In the genomic region with DNA sequence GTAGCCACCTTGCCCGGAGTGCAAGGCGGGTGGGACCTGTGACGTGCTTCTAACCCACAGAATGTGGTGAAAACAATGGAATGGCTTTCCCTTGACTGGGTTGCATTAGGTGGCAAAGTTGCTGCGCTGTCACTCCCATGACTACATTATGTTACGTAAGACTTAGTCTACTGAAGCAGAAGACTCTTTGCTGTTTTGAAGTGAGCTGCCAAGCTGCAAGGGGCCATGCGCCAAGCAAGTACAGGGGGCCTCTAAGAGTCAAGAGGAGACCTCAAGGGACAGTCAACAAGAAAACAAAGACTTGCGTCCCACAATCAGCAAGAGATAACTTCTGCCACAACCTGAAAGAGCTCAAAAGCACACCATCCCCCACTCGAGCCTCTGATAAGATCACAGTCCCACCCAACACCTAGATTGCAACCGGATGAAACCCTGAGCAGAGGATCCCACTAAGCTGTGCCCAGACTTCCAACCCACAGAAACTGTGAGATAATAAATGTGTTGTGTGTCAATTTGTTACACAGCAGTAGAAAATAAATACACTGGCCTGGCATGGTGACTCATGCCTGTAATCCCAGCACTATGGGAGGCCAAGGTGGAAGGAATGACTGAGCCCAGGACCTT, we compare ENCODE assay signal across 10 cellular contexts. TPM values are rescaled to one million over a fixed set of nuclear protein-coding genes. Genes with fewer than 3 reads are reported as not detected.
DNase-seq lines count a peak whose midpoint lies in the region; ATAC-seq lines count a peak whose summit lies in the region.
"Had no signal": no experiment of that assay in that cellular context is flagged by ENCODE, and none has a peak within 500 bp of the region (broad histone marks: within the 10 kb centered on the region; RNA-seq: fewer than 3 reads in every experiment).

No MANE protein-coding gene starts in this region.

- H3K4me2 ChIP-seq in trophoblast cell (ENCODE audit: low read length) = no peak overlapping the region

- DNase-seq in GM03348 (ENCODE audit: low spot score) = peak; percentile 37
- DNase-seq in RPMI7951 (ENCODE audit: low read depth) = peak; percentile 63
- peak; percentile 13 for DNase-seq in epidermal melanocyte (ENCODE audit: insufficient read length, low spot score)
- DNase-seq in trophoblast cell = peak; percentile 49 to 66
- DNase-seq in GOT3 (lab: John Stamatoyannopoulos, UW) = no peak
- DNase-seq in NK-92 treated with Interleukin-12 subunit alpha and Interleukin-12 subunit beta, amount 100 ng/mL, for 24 hours (lab: John Stamatoyannopoulos, UW) = no peak
- no peak for DNase-seq in HAP-1 (ENCODE audit: low spot score in 2 of 2)

- H3K14ac ChIP-seq in trophoblast cell (ENCODE audit: low read length) = no peak overlapping the region

- H3K27me3 ChIP-seq in trophoblast cell (ENCODE audit: insufficient read depth, low read length) (no peaks in the 10 kb centered on the region), HAP-1 (ENCODE audit: low read depth) (no peaks in the 10 kb centered on the region)
- H3K27me3 ChIP-seq: adrenal gland had no signal

- no peak overlapping the region for H3K9ac ChIP-seq in trophoblast cell (ENCODE audit: low read length)

- H3K36me3 ChIP-seq in trophoblast cell (ENCODE audit: control insufficient read depth in 1 of 2, insufficient read depth in 2 of 2, low read length in 2 of 2) (no peaks in the 10 kb centered on the region), HAP-1 (replicated peaks) (no peaks in the 10 kb centered on the region; the same call in none of the 2 replicates)
- H3K36me3 ChIP-seq: adrenal gland had no signal

- H4K91ac ChIP-seq in trophoblast cell (ENCODE audit: low read depth, low read length) = no peak overlapping the region

- no peak overlapping the region for H3K27ac ChIP-seq in trophoblast cell (ENCODE audit: low read depth, low read length)

- H3K4ac ChIP-seq in trophoblast cell (ENCODE audit: low read depth, low read length) = peak overlapping the region; percentile 14

- H3K4me3 ChIP-seq in trophoblast cell (ENCODE audit: low read depth, low read length) (no peak overlapping the region), HAP-1 (no peak overlapping the region)
- H3K4me3 ChIP-seq: adrenal gland had no signal

- no peak overlapping the region for H2AFZ ChIP-seq in trophoblast cell (ENCODE audit: insufficient read depth, low read length, poor library complexity)

- H3K18ac ChIP-seq in trophoblast cell (ENCODE audit: low read length) = no peak overlapping the region

- no peak overlapping the region for H2BK12ac ChIP-seq in trophoblast cell (ENCODE audit: low read length)

- no peak overlapping the region for H3K23ac ChIP-seq in trophoblast cell (ENCODE audit: low read length)

- H2BK120ac ChIP-seq in trophoblast cell (ENCODE audit: insufficient read depth, low read length, poor library complexity) = no peak overlapping the region

- in situ Hi-C loops in HAP-1 (cut with MboI; ENCODE audit: low sequenced_read_pairs) = no loop called here

- H4K12ac ChIP-seq in trophoblast cell (ENCODE audit: low read depth, low read length) = no peak overlapping the region

- no peak for ATAC-seq in GM18858 (IDR thresholded peaks at IDR 0.05; ENCODE audit: unreplicated experiment)
- ATAC-seq: Right ventricle myocardium inferior had no signal

- no peaks in the 10 kb centered on the region for H3K9me3 ChIP-seq in trophoblast cell (ENCODE audit: insufficient read depth, low read depth, low read length)
- H3K9me3 ChIP-seq in HAP-1 = no peaks in the 10 kb centered on the region
- H3K9me3 ChIP-seq: adrenal gland had no signal

- no peaks in the 10 kb centered on the region for H3K79me1 ChIP-seq in trophoblast cell (ENCODE audit: low read length)

- peaks cover 35% of the 10 kb centered on the region for H3K79me2 ChIP-seq in trophoblast cell (ENCODE audit: control insufficient read depth, insufficient read depth, low read length, poor library complexity)

- H3K4me1 ChIP-seq in trophoblast cell (ENCODE audit: control insufficient read depth in 1 of 2, insufficient read depth in 2 of 2, low read length in 2 of 2) (peaks cover 28 to 50% of the 10 kb centered on the region in 2 experiments), HAP-1 (peaks cover 2% of the 10 kb centered on the region; the same call in 1 of the 2 replicates)

- H2BK5ac ChIP-seq in trophoblast cell (ENCODE audit: low read depth, low read length, poor library complexity) = no peak overlapping the region

- no CpG with 5 or more reads among the region's 9 CpGs for WGBS in trophoblast cell (ENCODE audit: extremely low coverage, insufficient coverage, insufficient read length)

- H4K8ac ChIP-seq in trophoblast cell (ENCODE audit: low read depth, low read length) = no peak overlapping the region

- H2AK5ac ChIP-seq in trophoblast cell (ENCODE audit: low read length) = no peak overlapping the region

RNA-seq across cellular contexts. Expression of a gene that starts 16.5 kb away (rescaled TPM):
- 31.2 and 38.4 TPM in 2 replicates for total RNA-seq in RPMI7951 (2014; rRNA removed; shearing (Covaris generic))
- polyA plus RNA-seq in trophoblast cell (2013) = 101 and 102 TPM in 2 replicates

RNA-seq across cellular contexts. Expression of a gene that starts 34.3 kb away (rescaled TPM):
- total RNA-seq in RPMI7951 (2014; rRNA removed; shearing (Covaris generic)) = 50.3 and 79.9 TPM in 2 replicates
- 43.6 and 45.1 TPM in 2 replicates for polyA plus RNA-seq in trophoblast cell (2013)

Comparison
In these comparisons a context has a peak if more than half of its experiments do, and no peak if none do; other contexts are left out.
1. DNase-seq: peak in GM03348 (single experiment), RPMI7951 (single experiment), epidermal melanocyte (single experiment) and trophoblast cell (2 of 2); none in GOT3 (single experiment), NK-92 treated with Interleukin-12 subunit alpha and Interleukin-12 subunit beta, amount 100 ng/mL, for 24 hours (single experiment) and HAP-1 (0 of 2).